In the genomic region with DNA sequence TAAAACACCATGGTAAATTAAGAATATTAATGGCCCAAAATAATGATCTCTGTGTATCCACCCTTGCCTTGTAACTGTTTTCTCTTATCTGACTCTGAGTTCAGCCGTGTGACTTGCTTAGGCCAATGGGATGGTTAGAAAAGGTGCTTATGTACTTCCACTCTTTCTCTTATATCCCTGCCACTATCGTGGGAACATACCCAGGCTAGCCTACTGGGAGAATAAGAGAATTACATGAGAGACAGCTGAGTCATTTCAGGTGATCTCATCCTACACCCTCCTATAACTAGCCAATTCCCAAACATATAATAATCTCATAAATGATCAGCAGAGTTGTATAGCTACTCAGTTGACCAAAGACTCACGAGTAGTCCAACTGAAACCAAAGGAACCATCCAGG, we compare ENCODE assay signal across 16 cellular contexts.
DNase-seq lines count a peak whose midpoint lies in the region; ATAC-seq and TF ChIP-seq lines count a peak whose summit lies in the region.
"Had no signal": no experiment of that assay in that cellular context is flagged by ENCODE, and none has a peak within 500 bp of the region (broad histone marks: within the 10 kb centered on the region; RNA-seq: fewer than 3 reads in every experiment).

No MANE protein-coding gene starts in this region.

- no peak overlapping the region for H3K4me3 ChIP-seq in GM23338
- no peak overlapping the region for H3K4me3 ChIP-seq in MG63
- H3K4me3 ChIP-seq in cardiac fibroblast (replicated peaks in 1 of 2; ENCODE audit: low read depth in 2 of 2, low read length in 2 of 2): no peak overlapping the region
- no peak overlapping the region for H3K4me3 ChIP-seq in mesendoderm (ENCODE audit: low read length)
- H3K4me3 ChIP-seq: HAP-1 had no signal

- H4K5ac ChIP-seq in mesendoderm (ENCODE audit: low read length): no peak overlapping the region

- no peak overlapping the region for H3K4me3 Mint-ChIP-seq in GM23338
- H3K4me3 Mint-ChIP-seq: activated naive CD8-positive, alpha-beta T cell treated with anti-CD3 and anti-CD28 coated beads, Interleukin-2, amount 50 U/mL, for 24 hours; IgD-negative memory B cell; mesothelial cell of epicardium had no signal

- DNase-seq in GM23338 (ENCODE audit: low spot score): peak; percentile 60
- peak; percentile 22 for DNase-seq in MG63
- peak in 1 of 2 donors; percentile 65 for DNase-seq in cardiac fibroblast (ENCODE audit: low read depth in 2 of 2)
- DNase-seq in mesendoderm: peak; percentile 83
- no peak for DNase-seq in GM19240 (ENCODE audit: insufficient read length, low spot score)
- DNase-seq in AG20443 (ENCODE audit: low spot score): no peak
- DNase-seq: activated CD4-positive, alpha-beta T cell treated with anti-CD3 and anti-CD28 coated beads, Interleukin-2, amount 50 U/mL, for 4 hours; activated naive CD8-positive, alpha-beta T cell treated with anti-CD3 and anti-CD28 coated beads, Interleukin-2, amount 50 U/mL, for 24 hours; activated T-cell treated with anti-CD3 and anti-CD28 coated beads, Interleukin-2, amount 50 U/mL, for 48 hours; NCI-H1105; stimulated activated CD4-positive, alpha-beta T cell treated with anti-CD3 and anti-CD28 coated beads, Interleukin-2, amount 100 ng/mL, for 48 hours had no signal

- no peak overlapping the region for H3K23ac ChIP-seq in mesendoderm (ENCODE audit: low read length)

- no peak overlapping the region for H3K27ac Mint-ChIP-seq in GM23338
- H3K27ac Mint-ChIP-seq: activated naive CD8-positive, alpha-beta T cell treated with anti-CD3 and anti-CD28 coated beads, Interleukin-2, amount 50 U/mL, for 24 hours; IgD-negative memory B cell; mesothelial cell of epicardium had no signal

- no peaks in the 10 kb centered on the region for H3K36me3 Mint-ChIP-seq in GM23338 (ENCODE audit: low read depth)
- H3K36me3 Mint-ChIP-seq: IgD-negative memory B cell, mesothelial cell of epicardium had no signal

- peak; percentile 75 for ATAC-seq in GM23338
- no peak for ATAC-seq in GM21515 (IDR thresholded peaks at IDR 0.05; ENCODE audit: unreplicated experiment)
- ATAC-seq: activated naive CD8-positive, alpha-beta T cell treated with anti-CD3 and anti-CD28 coated beads, Interleukin-2, amount 50 U/mL, for 24 hours; sciatic nerve had no signal

- H3F3A ChIP-seq in GM23338 (replicated peaks; ENCODE audit: low read depth): no peaks in the 10 kb centered on the region

- H4K20me1 ChIP-seq in GM23338 (replicated peaks; ENCODE audit: insufficient read depth): no peaks in the 10 kb centered on the region

- no peak overlapping the region for H4K8ac ChIP-seq in mesendoderm (ENCODE audit: low read depth, low read length)

- no peaks in the 10 kb centered on the region for H3K4me1 ChIP-seq in GM23338 (ENCODE audit: insufficient read depth)
- H3K4me1 ChIP-seq in mesendoderm (ENCODE audit: control insufficient read depth, low read depth, low read length): no peaks in the 10 kb centered on the region
- H3K4me1 ChIP-seq: HAP-1 had no signal

- no peaks in the 10 kb centered on the region for H3K4me1 Mint-ChIP-seq in GM23338
- H3K4me1 Mint-ChIP-seq: activated naive CD8-positive, alpha-beta T cell treated with anti-CD3 and anti-CD28 coated beads, Interleukin-2, amount 50 U/mL, for 24 hours; IgD-negative memory B cell had no signal

- no peak overlapping the region for H3K56ac ChIP-seq in mesendoderm (ENCODE audit: low read length)

- no peak overlapping the region for H3K4me2 ChIP-seq in GM23338
- no peak overlapping the region for H3K4me2 ChIP-seq in mesendoderm (ENCODE audit: low read length)

- no peaks in the 10 kb centered on the region for H3K79me2 ChIP-seq in GM23338 (replicated peaks; ENCODE audit: insufficient read depth)
- no peaks in the 10 kb centered on the region for H3K79me2 ChIP-seq in mesendoderm (ENCODE audit: control insufficient read depth, insufficient read depth, low read length)

- no peak overlapping the region for H3K18ac ChIP-seq in mesendoderm (ENCODE audit: low read length)

- H3K27me3 ChIP-seq in GM23338 (ENCODE audit: insufficient read depth) (no peaks in the 10 kb centered on the region), MG63 (no peaks in the 10 kb centered on the region), mesendoderm (ENCODE audit: insufficient read depth, low read length, poor library complexity) (no peaks in the 10 kb centered on the region)

- H2BK120ac ChIP-seq in mesendoderm (ENCODE audit: low read depth, low read length): no peak overlapping the region

- TF ChIP-seq CTCF in GM23338 (conservative IDR thresholded peaks at IDR 0.05; ENCODE audit: low read depth in 2 of 2) (no peak; a peak in 1 of 4 replicates), cardiac fibroblast (IDR thresholded peaks at IDR 0.05; ENCODE audit: low read depth, low read length) (peak; percentile 33)

- no peaks in the 10 kb centered on the region for H3K79me1 ChIP-seq in mesendoderm (ENCODE audit: low read length)

- no peak overlapping the region for H2AFZ ChIP-seq in GM23338

- H3K4ac ChIP-seq in mesendoderm (ENCODE audit: low read depth, low read length): no peak overlapping the region

- H3K27me3 Mint-ChIP-seq in GM23338 (ENCODE audit: insufficient read depth, low read depth, poor library complexity): no peaks in the 10 kb centered on the region

- H2BK15ac ChIP-seq in mesendoderm (replicated peaks; ENCODE audit: low read depth): no peak overlapping the region

- H2AK5ac ChIP-seq in mesendoderm (ENCODE audit: low read length): no peak overlapping the region

- H3K36me3 ChIP-seq in GM23338 (ENCODE audit: insufficient read depth) (no peaks in the 10 kb centered on the region), MG63 (no peaks in the 10 kb centered on the region), mesendoderm (ENCODE audit: control insufficient read depth, insufficient read depth, low read length) (no peaks in the 10 kb centered on the region)
- H3K36me3 ChIP-seq: HAP-1 had no signal

- no CpG with 5 or more reads among the region's 3 CpGs for WGBS in mesendoderm (ENCODE audit: extremely low coverage, insufficient coverage, low lambda C conversion rate)

- no peaks in the 10 kb centered on the region for H3K9me3 ChIP-seq in MG63
- H3K9me3 ChIP-seq: HAP-1 had no signal

- H3K9me3 Mint-ChIP-seq in GM23338: no peaks in the 10 kb centered on the region
- H3K9me3 Mint-ChIP-seq: activated naive CD8-positive, alpha-beta T cell treated with anti-CD3 and anti-CD28 coated beads, Interleukin-2, amount 50 U/mL, for 24 hours; IgD-negative memory B cell; mesothelial cell of epicardium had no signal

- H3K27ac ChIP-seq in GM23338 (ENCODE audit: low read depth) (no peak overlapping the region), mesendoderm (ENCODE audit: low read depth, low read length) (no peak overlapping the region)

- H3K9me2 ChIP-seq in GM23338 (ENCODE audit: insufficient read depth): no peaks in the 10 kb centered on the region

- H2BK5ac ChIP-seq in mesendoderm (ENCODE audit: low read length): no peak overlapping the region

- no peak overlapping the region for H3K9ac ChIP-seq in mesendoderm (ENCODE audit: low read length)

Comparison
In these comparisons a context has a peak if more than half of its experiments do, and no peak if none do; other contexts are left out.
1. DNase-seq: peak in GM23338 (single experiment), MG63 (single experiment) and mesendoderm (single experiment); none in GM19240 (single experiment) and AG20443 (single experiment).